35 cellular contexts compared by ENCODE assay signal in genomic region chr16:65244811-65245210, GRCh38.
"Had no signal": no experiment of that assay in that cellular context is flagged by ENCODE, and none has a peak within 500 bp of the region (broad histone marks: within the 10 kb centered on the region; RNA-seq: fewer than 3 reads in every experiment).

No MANE protein-coding gene starts in this region.

- H3K4me2 ChIP-seq: KMS-11, PC-9 had no signal

- H2AFZ ChIP-seq: PC-9 had no signal

- H3K4me1 Mint-ChIP-seq: activated B cell treated with CpG ODN at 0.5 μM for 24 hours; activated CD4-positive, alpha-beta memory T cell treated with anti-CD3 and anti-CD28 coated beads, Interleukin-2, amount 10 ng/mL, durations not matched to agents 7 days and 5 days; activated CD8-positive, alpha-beta memory T cell treated with anti-CD3 and anti-CD28 coated beads, Interleukin-2, amount 10 ng/mL, durations not matched to agents 7 days and 5 days; activated naive CD4-positive, alpha-beta T cell treated with anti-CD3 and anti-CD28 coated beads, Interleukin-2, amount 10 ng/mL, durations not matched to agents 7 days and 5 days; activated naive CD8-positive, alpha-beta T cell treated with anti-CD3 and anti-CD28 coated beads, Interleukin-2, amount 50 U/mL, for 24 hours had no signal

- FAIRE-seq: colon, RCC 7860, TTC549 had no signal

- H3K4me3 Mint-ChIP-seq: activated B cell treated with CpG ODN at 0.5 μM for 24 hours; activated CD4-positive, alpha-beta memory T cell treated with anti-CD3 and anti-CD28 coated beads, Interleukin-2, amount 10 ng/mL, durations not matched to agents 7 days and 5 days; activated CD8-positive, alpha-beta memory T cell treated with anti-CD3 and anti-CD28 coated beads, Interleukin-2, amount 10 ng/mL, durations not matched to agents 7 days and 5 days; activated naive CD4-positive, alpha-beta T cell treated with anti-CD3 and anti-CD28 coated beads, Interleukin-2, amount 10 ng/mL, durations not matched to agents 7 days and 5 days; activated naive CD8-positive, alpha-beta T cell; activated naive CD8-positive, alpha-beta T cell treated with anti-CD3 and anti-CD28 coated beads, Interleukin-2, amount 50 U/mL, for 24 hours; T-helper 1 cell treated with Interleukin-12 subunit alpha and Interleukin-12 subunit beta and Interleukin-4 antibody, amounts not matched to agents 30 μg/mL and 1 μg/mL, for 36 hours; T-helper 2 cell treated with Interferon-gamma antibody and Interleukin-4, amounts not matched to agents 5 μg/mL and 100 μg/mL, for 36 hours had no signal

- ATAC-seq: activated CD8-positive, alpha-beta memory T cell treated with anti-CD3 and anti-CD28 coated beads, Interleukin-2, amount 10 ng/mL, durations not matched to agents 7 days and 5 days; activated naive CD8-positive, alpha-beta T cell treated with anti-CD3 and anti-CD28 coated beads, Interleukin-2, amount 50 U/mL, for 24 hours had no signal

- H3K27ac Mint-ChIP-seq: activated B cell treated with CpG ODN at 0.5 μM for 24 hours; activated CD4-positive, alpha-beta memory T cell treated with anti-CD3 and anti-CD28 coated beads, Interleukin-2, amount 10 ng/mL, durations not matched to agents 7 days and 5 days; activated CD8-positive, alpha-beta memory T cell treated with anti-CD3 and anti-CD28 coated beads, Interleukin-2, amount 10 ng/mL, durations not matched to agents 7 days and 5 days; activated naive CD4-positive, alpha-beta T cell treated with anti-CD3 and anti-CD28 coated beads, Interleukin-2, amount 10 ng/mL, durations not matched to agents 7 days and 5 days; activated naive CD8-positive, alpha-beta T cell; activated naive CD8-positive, alpha-beta T cell treated with anti-CD3 and anti-CD28 coated beads, Interleukin-2, amount 50 U/mL, for 24 hours; T-helper 1 cell treated with Interleukin-12 subunit alpha and Interleukin-12 subunit beta and Interleukin-4 antibody, amounts not matched to agents 30 μg/mL and 1 μg/mL, for 36 hours; T-helper 2 cell treated with Interferon-gamma antibody and Interleukin-4, amounts not matched to agents 5 μg/mL and 100 μg/mL, for 36 hours had no signal

- H3K4me3 ChIP-seq: PC-9 had no signal

- H3K9ac ChIP-seq: KMS-11 had no signal

- H3K36me3 ChIP-seq: brain microvascular endothelial cell had no signal

- H3K36me3 Mint-ChIP-seq: activated CD8-positive, alpha-beta memory T cell treated with anti-CD3 and anti-CD28 coated beads, Interleukin-2, amount 10 ng/mL, durations not matched to agents 7 days and 5 days; activated naive CD4-positive, alpha-beta T cell treated with anti-CD3 and anti-CD28 coated beads, Interleukin-2, amount 10 ng/mL, durations not matched to agents 7 days and 5 days; activated naive CD8-positive, alpha-beta T cell had no signal

- H3K27me3 Mint-ChIP-seq: activated B cell treated with CpG ODN at 0.5 μM for 24 hours; activated CD4-positive, alpha-beta memory T cell treated with anti-CD3 and anti-CD28 coated beads, Interleukin-2, amount 10 ng/mL, durations not matched to agents 7 days and 5 days; activated CD8-positive, alpha-beta memory T cell treated with anti-CD3 and anti-CD28 coated beads, Interleukin-2, amount 10 ng/mL, durations not matched to agents 7 days and 5 days; activated naive CD4-positive, alpha-beta T cell treated with anti-CD3 and anti-CD28 coated beads, Interleukin-2, amount 10 ng/mL, durations not matched to agents 7 days and 5 days; activated naive CD8-positive, alpha-beta T cell; activated naive CD8-positive, alpha-beta T cell treated with anti-CD3 and anti-CD28 coated beads, Interleukin-2, amount 50 U/mL, for 24 hours had no signal

- H3K27ac ChIP-seq: brain microvascular endothelial cell, KMS-11, PC-9 had no signal

- DNase-seq: activated B cell treated with CpG ODN at 0.5 μM for 24 hours; activated CD4-positive, alpha-beta memory T cell treated with anti-CD3 and anti-CD28 coated beads, Interleukin-2, amount 10 ng/mL, durations not matched to agents 7 days and 5 days; activated CD4-positive, alpha-beta T cell treated with anti-CD3 and anti-CD28 coated beads for 48 hours; activated CD4-positive, CD25-positive, alpha-beta regulatory T cell treated with anti-CD3 and anti-CD28 coated beads, Interleukin-2, amount 50 U/mL, for 72 hours; activated CD8-positive, alpha-beta memory T cell treated with anti-CD3 and anti-CD28 coated beads for 24 hours; activated CD8-positive, alpha-beta memory T cell treated with anti-CD3 and anti-CD28 coated beads, Interleukin-2, amount 10 ng/mL, durations not matched to agents 7 days and 5 days; activated CD8-positive, alpha-beta memory T cell treated with anti-CD3 and anti-CD28 coated beads, Interleukin-2, amount 50 U/mL, for 48 hours; activated effector memory CD4-positive, alpha-beta T cell treated with Interleukin-2 at 50 U/mL for 16 hours; activated naive CD4-positive, alpha-beta T cell treated with anti-CD3 and anti-CD28 coated beads, Interleukin-2, amount 10 ng/mL, durations not matched to agents 7 days and 5 days; activated naive CD8-positive, alpha-beta T cell treated with anti-CD3 and anti-CD28 coated beads, Interleukin-2, amount 50 U/mL, for 24 hours; activated T-cell treated with anti-CD3 and anti-CD28 coated beads, Interleukin-2, amount 50 U/mL, for 48 hours; anterior cingulate cortex; brain microvascular endothelial cell; central memory CD4-positive, alpha-beta T cell; NCI-H1092 treated with DMSO at 0.1 percent for 48 hours; NCI-H1417; NCI-H146; NCI-H187; NCI-H2029 treated with DMSO at 0.1 percent for 48 hours; NCI-H2107; NCI-H2171; NCI-H2227 treated with DMSO at 0.1 percent for 48 hours; NCI-H446 treated with DMSO at 0.1 percent for 48 hours; NCI-H524; NCI-H69; NK-92 treated with Interleukin-12 subunit alpha and Interleukin-12 subunit beta, amount 100 ng/mL, for 24 hours; PC-9; Right ventricle myocardium superior had no signal

- H3K27me3 ChIP-seq: brain microvascular endothelial cell had no signal
